3 cellular contexts compared by ENCODE assay signal in genomic region chrX:79515529-79515928, GRCh38.
TF ChIP-seq lines count a peak whose summit lies in the region.

No MANE protein-coding gene starts in this region.

TF ChIP-seq in SK-N-SH, 30 proteins besides CTCF, POLR2A, EP300 and RAD21 (continued from another document):
- TF ChIP-seq ZBTB33 (IDR thresholded peaks at IDR 0.05; ENCODE audit: borderline replicate concordance, low read depth): no peak
- TF ChIP-seq ELF1 (IDR thresholded peaks at IDR 0.05): no peak
- TF ChIP-seq TEAD4 (IDR thresholded peaks at IDR 0.05; ENCODE audit: borderline replicate concordance, insufficient read depth): no peak

TF ChIP-seq in SK-N-SH treated with all-trans-retinoic acid at 6 μM for 48 hours, 23 proteins besides CTCF, POLR2A, EP300 and RAD21 (continued from another document):
- TF ChIP-seq POU6F1 (CRISPR knock-in tag; IDR thresholded peaks at IDR 0.05; ENCODE audit: borderline replicate concordance, low read depth): no peak
- TF ChIP-seq CSDC2 (CRISPR knock-in tag; IDR thresholded peaks at IDR 0.05): no peak
- TF ChIP-seq TOX (CRISPR knock-in tag; IDR thresholded peaks at IDR 0.05; ENCODE audit: borderline replicate concordance): no peak
- TF ChIP-seq ISL1 (CRISPR knock-in tag; IDR thresholded peaks at IDR 0.05): no peak
- no peak for TF ChIP-seq ZFP30 (CRISPR knock-in tag; IDR thresholded peaks at IDR 0.05)
- TF ChIP-seq, protein P1, sequence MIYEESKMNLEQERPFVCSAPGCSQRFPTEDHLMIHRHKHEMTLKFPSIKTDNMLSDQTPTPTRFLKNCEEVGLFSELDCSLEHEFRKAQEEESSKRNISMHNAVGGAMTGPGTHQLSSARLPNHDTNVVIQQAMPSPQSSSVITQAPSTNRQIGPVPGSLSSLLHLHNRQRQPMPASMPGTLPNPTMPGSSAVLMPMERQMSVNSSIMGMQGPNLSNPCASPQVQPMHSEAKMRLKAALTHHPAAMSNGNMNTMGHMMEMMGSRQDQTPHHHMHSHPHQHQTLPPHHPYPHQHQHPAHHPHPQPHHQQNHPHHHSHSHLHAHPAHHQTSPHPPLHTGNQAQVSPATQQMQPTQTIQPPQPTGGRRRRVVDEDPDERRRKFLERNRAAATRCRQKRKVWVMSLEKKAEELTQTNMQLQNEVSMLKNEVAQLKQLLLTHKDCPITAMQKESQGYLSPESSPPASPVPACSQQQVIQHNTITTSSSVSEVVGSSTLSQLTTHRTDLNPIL (CRISPR knock-in tag; IDR thresholded peaks at IDR 0.05; ENCODE audit: low read depth): no peak
- TF ChIP-seq ZNF70 (CRISPR knock-in tag; IDR thresholded peaks at IDR 0.05): no peak
- TF ChIP-seq, protein P2, sequence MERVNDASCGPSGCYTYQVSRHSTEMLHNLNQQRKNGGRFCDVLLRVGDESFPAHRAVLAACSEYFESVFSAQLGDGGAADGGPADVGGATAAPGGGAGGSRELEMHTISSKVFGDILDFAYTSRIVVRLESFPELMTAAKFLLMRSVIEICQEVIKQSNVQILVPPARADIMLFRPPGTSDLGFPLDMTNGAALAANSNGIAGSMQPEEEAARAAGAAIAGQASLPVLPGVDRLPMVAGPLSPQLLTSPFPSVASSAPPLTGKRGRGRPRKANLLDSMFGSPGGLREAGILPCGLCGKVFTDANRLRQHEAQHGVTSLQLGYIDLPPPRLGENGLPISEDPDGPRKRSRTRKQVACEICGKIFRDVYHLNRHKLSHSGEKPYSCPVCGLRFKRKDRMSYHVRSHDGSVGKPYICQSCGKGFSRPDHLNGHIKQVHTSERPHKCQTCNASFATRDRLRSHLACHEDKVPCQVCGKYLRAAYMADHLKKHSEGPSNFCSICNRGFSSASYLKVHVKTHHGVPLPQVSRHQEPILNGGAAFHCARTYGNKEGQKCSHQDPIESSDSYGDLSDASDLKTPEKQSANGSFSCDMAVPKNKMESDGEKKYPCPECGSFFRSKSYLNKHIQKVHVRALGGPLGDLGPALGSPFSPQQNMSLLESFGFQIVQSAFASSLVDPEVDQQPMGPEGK (CRISPR knock-in tag; IDR thresholded peaks at IDR 0.05; ENCODE audit: borderline replicate concordance): no peak
- no peak for TF ChIP-seq PPARA (CRISPR knock-in tag; IDR thresholded peaks at IDR 0.05; ENCODE audit: borderline replicate concordance)
- TF ChIP-seq TSHZ2 (CRISPR knock-in tag; IDR thresholded peaks at IDR 0.05): no peak

TF ChIP-seq in H1, 55 proteins besides CTCF, POLR2A, EP300 and RAD21 (continued from another document):
- no peak for TF ChIP-seq CHD1 (IDR thresholded peaks at IDR 0.05; ENCODE audit: low read depth, low read length)
- no peak for TF ChIP-seq CREB1 (IDR thresholded peaks at IDR 0.05)
- TF ChIP-seq RBBP5 (IDR thresholded peaks at IDR 0.05; ENCODE audit: borderline replicate concordance, low read depth, low read length): no peak
- no peak for TF ChIP-seq SIX5 (IDR thresholded peaks at IDR 0.05; ENCODE audit: low read depth, low read length)
- TF ChIP-seq TAF7 (optimal IDR thresholded peaks at IDR 0.05; ENCODE audit: borderline replicate concordance, low read depth, low read length): no peak
- no peak for TF ChIP-seq EZH2 (IDR thresholded peaks at IDR 0.05; ENCODE audit: low read depth, low read length, severe bottlenecking)
- no peak for TF ChIP-seq SP1 (IDR thresholded peaks at IDR 0.05; ENCODE audit: low read depth, low read length)
- no peak for TF ChIP-seq HDAC6 (IDR thresholded peaks at IDR 0.05; ENCODE audit: low read depth, low read length)
- TF ChIP-seq, protein P3, sequence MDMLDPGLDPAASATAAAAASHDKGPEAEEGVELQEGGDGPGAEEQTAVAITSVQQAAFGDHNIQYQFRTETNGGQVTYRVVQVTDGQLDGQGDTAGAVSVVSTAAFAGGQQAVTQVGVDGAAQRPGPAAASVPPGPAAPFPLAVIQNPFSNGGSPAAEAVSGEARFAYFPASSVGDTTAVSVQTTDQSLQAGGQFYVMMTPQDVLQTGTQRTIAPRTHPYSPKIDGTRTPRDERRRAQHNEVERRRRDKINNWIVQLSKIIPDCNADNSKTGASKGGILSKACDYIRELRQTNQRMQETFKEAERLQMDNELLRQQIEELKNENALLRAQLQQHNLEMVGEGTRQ (IDR thresholded peaks at IDR 0.05; ENCODE audit: low read length): no peak
- no peak for TF ChIP-seq ZNF274 (IDR thresholded peaks at IDR 0.05; ENCODE audit: borderline replicate concordance, extremely low read depth, low read length)
- no peak for TF ChIP-seq CEBPB (IDR thresholded peaks at IDR 0.05; ENCODE audit: low read depth, low read length)
- no peak for TF ChIP-seq KDM5A (IDR thresholded peaks at IDR 0.05; ENCODE audit: low read length)
